Comparison of ENCODE assay signal across 14 cellular contexts in genomic region chr9:83701286-83701685, GRCh38. TPM values are rescaled to one million over a fixed set of nuclear protein-coding genes. Genes with fewer than 3 reads are reported as not detected.
DNase-seq lines count a peak whose midpoint lies in the region; ATAC-seq, FAIRE-seq and TF ChIP-seq lines count a peak whose summit lies in the region.
"Had no signal": no experiment of that assay in that cellular context is flagged by ENCODE, and none has a peak within 500 bp of the region (broad histone marks: within the 10 kb centered on the region; RNA-seq: fewer than 3 reads in every experiment).

No MANE protein-coding gene starts in this region.

- CTCF ChIA-PET in BJ (lab: Yijun Ruan, JAX) = no interaction called here

- H4K20me1 ChIP-seq in keratinocyte (ENCODE audit: control insufficient read depth, extremely low read depth, insufficient read depth, low read length) = peaks cover 20% of the 10 kb centered on the region

- dilution Hi-C loops in keratinocyte (cut with MboI; ENCODE audit: extremely low pct_ligation_motif_present, low sequenced_read_pairs) = no loop called here

- no peak for TF ChIP-seq CTCF in BJ (IDR thresholded peaks at IDR 0.05; ENCODE audit: insufficient read depth, low read depth, low read length)
- no peak for TF ChIP-seq CTCF in keratinocyte (optimal IDR thresholded peaks at IDR 0.05 in 1 of 3, IDR thresholded peaks at IDR 0.05 in 1 of 3, conservative IDR thresholded peaks at IDR 0.05 in 1 of 3; ENCODE audit: extremely low read depth in 1 of 3, insufficient read depth in 2 of 3, low read length in 3 of 3)

- H3K27ac ChIP-seq in SJSA1 (peak overlapping the region; percentile 45), keratinocyte (ENCODE audit: control insufficient read depth, insufficient read depth, low read length) (peak overlapping the region; percentile 4), aorta (ENCODE audit: low read depth in 1 of 2, low read length in 2 of 2) (peak overlapping the region in 1 of 2 donors; percentile 28)
- H3K27ac ChIP-seq: upper lobe of right lung had no signal

- H3K79me2 ChIP-seq in keratinocyte (ENCODE audit: control insufficient read depth, insufficient read depth, low read length) = peaks cover 100% of the 10 kb centered on the region

- no peaks in the 10 kb centered on the region for H3K9me3 ChIP-seq in SJSA1 (replicated peaks)
- no peaks in the 10 kb centered on the region for H3K9me3 ChIP-seq in keratinocyte (ENCODE audit: control insufficient read depth, low read depth, low read length)
- no peaks in the 10 kb centered on the region for H3K9me3 ChIP-seq in aorta (ENCODE audit: control insufficient read depth, low read length)
- H3K9me3 ChIP-seq: upper lobe of right lung had no signal

- intact Hi-C loops in aorta (cut with DNase I) = no loop called here

- H3K4me1 ChIP-seq in SJSA1 (replicated peaks) (peaks cover 19% of the 10 kb centered on the region), keratinocyte (ENCODE audit: control insufficient read depth, extremely low read depth, insufficient read depth, low read length) (peaks cover 20% of the 10 kb centered on the region), aorta (ENCODE audit: control insufficient read depth in 1 of 2, insufficient read depth in 2 of 2, low read length in 2 of 2) (peaks cover 3 to 8% of the 10 kb centered on the region in 2 donors)

- H3K4me3 ChIP-seq in BJ (ENCODE audit: low read depth, low read length) = peak overlapping the region; percentile 2; the same call in 1 of the 2 replicates
- no peak overlapping the region for H3K4me3 ChIP-seq in SJSA1
- no peak overlapping the region for H3K4me3 ChIP-seq in keratinocyte (ENCODE audit: control insufficient read depth in 2 of 3, extremely low read depth in 1 of 3, insufficient read depth in 2 of 3, low read depth in 1 of 3, low read length in 3 of 3)
- H3K4me3 ChIP-seq in aorta (ENCODE audit: low read length in 2 of 2) = no peak overlapping the region
- H3K4me3 ChIP-seq: upper lobe of right lung had no signal

- DNase-seq in BJ (ENCODE audit: low read depth) = no peak
- DNase-seq in SJSA1 (ENCODE audit: low read depth in 1 of 2, low spot score in 2 of 2) = no peak
- DNase-seq in keratinocyte (ENCODE audit: low read depth, low spot score) = no peak
- no peak for DNase-seq in NCI-H748 treated with DMSO at 0.1 percent for 48 hours (lab: John Stamatoyannopoulos, UW)
- DNase-seq in H54 (ENCODE audit: insufficient read length, low spot score) = no peak
- DNase-seq in aorta = no peak
- no peak for DNase-seq in NCI-H1048 (lab: John Stamatoyannopoulos, UW)
- DNase-seq: activated naive CD4-positive, alpha-beta T cell treated with anti-CD3 and anti-CD28 coated beads for 36 hours; central memory CD4-positive, alpha-beta T cell; NCI-H1694 treated with DMSO at 0.1 percent for 48 hours; NCI-H510A treated with DMSO at 0.1 percent for 48 hours; occipital lobe; upper lobe of right lung had no signal

- WGBS in aorta, 2 donors = 84 to 92% methylated on average over 1 of the region's 1 CpG

- H2AFZ ChIP-seq in keratinocyte (ENCODE audit: control insufficient read depth, low read length) = no peak overlapping the region

- no peak for TF ChIP-seq POLR2A in H54 (IDR thresholded peaks at IDR 0.05; ENCODE audit: low read depth, low read length)

- POLR2A ChIA-PET in BJ (lab: Charles Lee) = no interaction called here

- H3K36me3 ChIP-seq in BJ (ENCODE audit: control insufficient read depth, insufficient read depth, low read length) (no peaks in the 10 kb centered on the region), SJSA1 (peaks cover 9% of the 10 kb centered on the region), keratinocyte (ENCODE audit: control insufficient read depth in 2 of 2, extremely low read depth in 1 of 2, insufficient read depth in 2 of 2, low read length in 2 of 2) (no peaks in the 10 kb centered on the region), aorta (ENCODE audit: control insufficient read depth in 1 of 2, insufficient read depth in 2 of 2, low read length in 1 of 2) (no peaks in the 10 kb centered on the region)
- H3K36me3 ChIP-seq: upper lobe of right lung had no signal

- FAIRE-seq in keratinocyte (lab: Jason Lieb, UNC) (no peak), H54 (lab: Jason Lieb, UNC) (no peak)

- H3K9ac ChIP-seq in keratinocyte (ENCODE audit: control insufficient read depth, extremely low read depth, insufficient read depth, low read length) = no peak overlapping the region

- H3K27me3 ChIP-seq in BJ (ENCODE audit: control insufficient read depth, insufficient read depth, low read length) (no peaks in the 10 kb centered on the region), SJSA1 (replicated peaks) (no peaks in the 10 kb centered on the region), keratinocyte (ENCODE audit: control insufficient read depth, extremely low read depth, insufficient read depth, low read length) (no peaks in the 10 kb centered on the region), aorta (ENCODE audit: control insufficient read depth in 1 of 2, insufficient read depth in 2 of 2, low read length in 1 of 2) (no peaks in the 10 kb centered on the region)
- H3K27me3 ChIP-seq: upper lobe of right lung had no signal

- H3K4me2 ChIP-seq in keratinocyte (ENCODE audit: control insufficient read depth, extremely low read depth, insufficient read depth, low read depth, low read length) = no peak overlapping the region

- ATAC-seq in GM18502 (IDR thresholded peaks at IDR 0.05; ENCODE audit: poor library complexity, unreplicated experiment) (peak; percentile 33), aorta (ENCODE audit: low FRiP score) (no peak)

- H3K9me1 ChIP-seq in keratinocyte (ENCODE audit: control insufficient read depth, extremely low read depth, insufficient read depth, low read length) = peaks cover 2% of the 10 kb centered on the region

RNA-seq across cellular contexts. Expression of gene UBQLN1, which starts 6.5 kb away (rescaled TPM):
- polyA plus RNA-seq in BJ (2011; rRNA removed) (135 and 154 TPM in 2 replicates), keratinocyte (111 to 148 TPM (median 145 TPM) in 3 replicates), aorta (10 to 100 TPM; 31.4 to 37.4 TPM)
- 115 and 164 TPM in 2 replicates for polyA minus RNA-seq in BJ (2011; rRNA and poly(A)+ RNA removed)
- 66.4 and 107 TPM in 2 replicates for total RNA-seq in SJSA1 (2014; rRNA removed; shearing (Covaris generic))
- polyA plus RNA-seq in keratinocyte (2011; ENCODE audit: low read depth) = 97.6 TPM
- polyA plus RNA-seq in keratinocyte (2011; cell fraction: cytosol; rRNA removed) = 83.3 and 162 TPM in 2 replicates
- 107 and 113 TPM in 2 replicates for polyA plus RNA-seq in keratinocyte (2011; cell fraction: nucleus; rRNA removed)
- 79.9 and 83.9 TPM in 2 replicates for polyA plus RNA-seq in keratinocyte (2012; ENCODE audit: low replicate concordance)
- polyA minus RNA-seq in keratinocyte = 154 to 278 TPM (median 225 TPM) in 3 replicates
- 127 TPM for polyA minus RNA-seq in keratinocyte (2011; cell fraction: cytosol; rRNA and poly(A)+ RNA removed)
- polyA minus RNA-seq in keratinocyte (2011; cell fraction: nucleus; rRNA and poly(A)+ RNA removed) = 99.2 and 154 TPM in 2 replicates
- total RNA-seq in aorta = 10 to 100 TPM; 80.0 to 93.1 TPM
